9 cellular contexts compared by ENCODE assay signal in the genomic region with DNA sequence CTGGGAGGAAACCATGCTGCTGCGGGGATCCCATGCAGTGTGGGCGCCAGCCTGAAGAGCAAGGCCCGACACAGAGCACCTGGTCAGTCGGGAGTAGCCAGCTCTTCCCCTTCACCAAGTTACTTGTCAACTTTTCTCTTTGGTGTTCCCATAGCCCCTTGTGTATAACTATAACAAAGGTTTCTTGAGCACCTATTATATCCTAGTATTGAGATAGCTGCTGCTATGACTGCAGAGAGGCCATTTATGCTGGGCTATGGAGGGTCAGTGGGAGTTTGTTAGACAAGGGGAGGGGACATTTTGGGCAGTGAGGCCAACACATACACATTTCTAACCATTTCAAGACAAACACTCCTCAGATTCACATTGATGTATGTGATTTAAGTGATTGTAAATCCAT. TPM values are rescaled to one million over a fixed set of nuclear protein-coding genes. Genes with fewer than 3 reads are reported as not detected.
DNase-seq lines count a peak whose midpoint lies in the region; ATAC-seq and TF ChIP-seq lines count a peak whose summit lies in the region.
"Had no signal": no experiment of that assay in that cellular context is flagged by ENCODE, and none has a peak within 500 bp of the region (broad histone marks: within the 10 kb centered on the region; RNA-seq: fewer than 3 reads in every experiment).

No MANE protein-coding gene starts in this region.

- peak in 2 of 4 donors; percentile 3 to 4 for ATAC-seq in psoas muscle
- ATAC-seq in HG02763 (IDR thresholded peaks at IDR 0.05; ENCODE audit: unreplicated experiment): no peak

- intact Hi-C loops in psoas muscle (cut with DNase I): no loop called here

- peak overlapping the region in 2 of 3 donors; percentile 48 to 86 for H3K27ac Mint-ChIP-seq in IgD-negative memory B cell

- H3K4me1 ChIP-seq in ACC112 (ENCODE audit: control insufficient read depth, insufficient read depth, low read length, unreplicated experiment) (peaks cover 76% of the 10 kb centered on the region), psoas muscle (peaks cover 74% of the 10 kb centered on the region)
- H3K4me1 ChIP-seq in effector memory CD4-positive, alpha-beta T cell (ENCODE audit: control insufficient read depth, insufficient read depth, low read length, poor library complexity, severe bottlenecking): peaks cover 79% of the 10 kb centered on the region

- H3K36me3 ChIP-seq in ACC112 (ENCODE audit: insufficient read depth, low read length) (no peaks in the 10 kb centered on the region), psoas muscle (ENCODE audit: insufficient read depth in 1 of 2, low read depth in 1 of 2) (peaks cover 0 to 5% of the 10 kb centered on the region in 2 donors)
- H3K36me3 ChIP-seq in effector memory CD4-positive, alpha-beta T cell (ENCODE audit: control insufficient read depth, insufficient read depth, low read length): no peaks in the 10 kb centered on the region

- no peak for DNase-seq in effector memory CD4-positive, alpha-beta T cell
- DNase-seq in psoas muscle (no peak), activated gamma-delta T cell (lab: John Stamatoyannopoulos, UW) (no peak)
- DNase-seq in activated CD4-positive, CD25-positive, alpha-beta regulatory T cell treated with anti-CD3 and anti-CD28 coated beads, Interleukin-2, amount 50 U/mL, for 72 hours: no peak
- no peak for DNase-seq in activated T-cell treated with anti-CD3 and anti-CD28 coated beads, Interleukin-2, amount 50 U/mL, for 1 hour
- DNase-seq: retina had no signal

- no peak overlapping the region for H2AFZ ChIP-seq in ACC112 (ENCODE audit: low read length, unreplicated experiment)

- H3K4me1 Mint-ChIP-seq in IgD-negative memory B cell: peaks cover 23 to 48% (median 44%) of the 10 kb centered on the region in 3 donors

- no peaks in the 10 kb centered on the region for H3K27me3 Mint-ChIP-seq in IgD-negative memory B cell

- peak overlapping the region; percentile 94 for H3K27ac ChIP-seq in ACC112 (ENCODE audit: low read depth, low read length)
- H3K27ac ChIP-seq in effector memory CD4-positive, alpha-beta T cell (ENCODE audit: insufficient read depth, low read length, poor library complexity, severe bottlenecking): peak overlapping the region; percentile 39
- peak overlapping the region; percentile 86 for H3K27ac ChIP-seq in psoas muscle

- no peaks in the 10 kb centered on the region for H3K36me3 Mint-ChIP-seq in IgD-negative memory B cell

- no peaks in the 10 kb centered on the region for H3K9me3 ChIP-seq in effector memory CD4-positive, alpha-beta T cell (ENCODE audit: control insufficient read depth, low read length)
- H3K9me3 ChIP-seq in psoas muscle: no peaks in the 10 kb centered on the region

- no peak overlapping the region for H3K4me3 Mint-ChIP-seq in IgD-negative memory B cell

- no peaks in the 10 kb centered on the region for H3K27me3 ChIP-seq in ACC112 (ENCODE audit: insufficient read depth, low read length)
- no peaks in the 10 kb centered on the region for H3K27me3 ChIP-seq in effector memory CD4-positive, alpha-beta T cell (replicated peaks; ENCODE audit: control insufficient read depth, insufficient read depth, low read length, poor library complexity, severe bottlenecking)
- no peaks in the 10 kb centered on the region for H3K27me3 ChIP-seq in psoas muscle (ENCODE audit: insufficient read depth in 3 of 3, low read length in 2 of 3)

- TF ChIP-seq CTCF in psoas muscle (IDR thresholded peaks at IDR 0.05): no peak

- H3K9me3 Mint-ChIP-seq in IgD-negative memory B cell: no peaks in the 10 kb centered on the region

- peaks cover 75% of the 10 kb centered on the region for H3K79me2 ChIP-seq in ACC112 (ENCODE audit: control insufficient read depth, insufficient read depth, low read length, unreplicated experiment)

- H3K4me3 ChIP-seq in ACC112 (ENCODE audit: low read depth, low read length) (peak overlapping the region; percentile 7; the same call in 1 of the 2 replicates), psoas muscle (no peak overlapping the region)
- no peak overlapping the region for H3K4me3 ChIP-seq in effector memory CD4-positive, alpha-beta T cell (ENCODE audit: insufficient read depth, low read depth, low read length, poor library complexity, severe bottlenecking)

- 62 to 84% (median 72%) methylated on average over 4 of the region's 4 CpGs for WGBS in psoas muscle, 3 donors

RNA-seq across cellular contexts. Expression of a gene that starts 10.8 kb away (rescaled TPM):
- polyA plus RNA-seq in IgD-negative memory B cell: 4.3 TPM
- 100 to 1,000 TPM in 1 of 4 donors, 10 to 100 TPM in 3; 47.9 to 150 (median 90.9) TPM for total RNA-seq in psoas muscle
- polyA plus RNA-seq in psoas muscle: 100 to 1,000 TPM in 1 of 3 donors, 10 to 100 TPM in 2; 14.3 to 229 (median 61.0) TPM

Comparison
In these comparisons a context has a peak if more than half of its experiments do, and no peak if none do; other contexts are left out.
1. H3K27ac ChIP-seq: peak in every context shown above with its lines; median percentile 94 in ACC112; 86 in psoas muscle; 39 in effector memory CD4-positive, alpha-beta T cell.